In the genomic region with DNA sequence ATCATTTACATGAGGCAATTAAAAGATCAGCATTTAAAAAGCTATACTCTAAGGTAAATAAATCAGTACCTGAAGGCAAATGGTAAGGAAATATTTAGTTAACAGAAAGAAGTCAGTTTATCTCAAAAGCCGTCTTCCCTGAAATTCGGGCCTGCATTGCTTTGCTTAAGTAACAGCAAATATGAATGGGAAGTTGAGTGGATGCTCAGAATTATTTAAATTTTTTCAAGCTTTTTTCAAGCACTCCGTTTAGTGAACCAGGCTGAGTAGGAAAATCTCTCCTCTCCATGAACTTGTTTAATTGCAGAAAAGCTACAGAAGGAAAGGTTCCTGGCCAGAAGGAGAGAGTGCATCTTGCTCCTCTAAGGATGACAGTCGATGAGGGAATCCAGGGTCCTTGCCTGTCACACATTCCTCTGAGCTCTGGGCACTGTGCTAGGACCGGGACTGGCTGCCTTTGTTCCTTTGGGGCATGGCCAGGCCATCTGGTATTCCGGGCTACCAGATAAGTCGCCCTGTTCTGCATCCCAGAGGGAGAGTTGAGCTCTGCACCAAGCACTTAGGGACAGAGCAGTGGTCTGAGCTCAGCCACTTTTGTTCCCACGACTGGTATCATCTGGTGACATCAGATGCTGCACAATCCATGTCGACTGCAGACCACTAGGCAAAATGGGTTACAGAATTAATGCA, we compare ENCODE assay signal across 18 cellular contexts.
DNase-seq lines count a peak whose midpoint lies in the region; ATAC-seq and TF ChIP-seq lines count a peak whose summit lies in the region.
"Had no signal": no experiment of that assay in that cellular context is flagged by ENCODE, and none has a peak within 500 bp of the region (broad histone marks: within the 10 kb centered on the region; RNA-seq: fewer than 3 reads in every experiment).

No MANE protein-coding gene starts in this region.

- peak; percentile 15 for DNase-seq in NCI-H1694 treated with DMSO at 0.1 percent for 48 hours (lab: John Stamatoyannopoulos, UW)
- DNase-seq in NCI-H1694 (lab: John Stamatoyannopoulos, UW), result no peak
- peak; percentile 67 for DNase-seq in glutamatergic neuron
- no peak for DNase-seq in mesothelial cell of epicardium (ENCODE audit: low spot score in 2 of 2, unreplicated experiment in 2 of 2)
- no peak for DNase-seq in tibial artery
- no peak for DNase-seq in NCI-H1092 treated with DMSO at 0.1 percent for 48 hours (lab: John Stamatoyannopoulos, UW)
- no peak for DNase-seq in NCI-H128 (lab: John Stamatoyannopoulos, UW; ENCODE audit: unreplicated experiment)
- DNase-seq: 8988T; activated CD8-positive, alpha-beta memory T cell treated with anti-CD3 and anti-CD28 coated beads, Interleukin-2, amount 10 ng/mL, durations not matched to agents 7 days and 5 days; activated naive CD4-positive, alpha-beta T cell treated with anti-CD3 and anti-CD28 coated beads, Interleukin-2, amount 50 U/mL, for 16 hours; CD8-positive, alpha-beta memory T cell; central memory CD4-positive, alpha-beta T cell; KG1; mucosa of descending colon; right lobe of liver; SIG-M5 had no signal

- H3K4me1 Mint-ChIP-seq in glutamatergic neuron (ENCODE audit: low read depth, unreplicated experiment) (peaks cover 35% of the 10 kb centered on the region), mesothelial cell of epicardium (peaks cover 46% of the 10 kb centered on the region)

- H3K4me3 Mint-ChIP-seq in glutamatergic neuron (ENCODE audit: unreplicated experiment) (peak overlapping the region; percentile 70), mesothelial cell of epicardium (no peak overlapping the region)
- H3K4me3 Mint-ChIP-seq: activated CD8-positive, alpha-beta memory T cell treated with anti-CD3 and anti-CD28 coated beads, Interleukin-2, amount 10 ng/mL, durations not matched to agents 7 days and 5 days; CD8-positive, alpha-beta memory T cell; stimulated activated naive CD8-positive, alpha-beta T cell treated with anti-CD3 and anti-CD28 coated beads, Interleukin-15, Interleukin-2, amounts not matched to agents 100 ng/mL and 50 ng/mL, for 24 hours had no signal

- TF ChIP-seq CTCF in glutamatergic neuron (IDR thresholded peaks at IDR 0.05; ENCODE audit: partially characterized antibody, unreplicated experiment), result no peak
- TF ChIP-seq CTCF in mesothelial cell of epicardium (IDR thresholded peaks at IDR 0.05; ENCODE audit: unreplicated experiment), result no peak
- TF ChIP-seq CTCF in tibial artery (IDR thresholded peaks at IDR 0.05), result no peak

- H3K4me1 ChIP-seq in tibial artery, result peaks cover 0 to 28% (median 2%) of the 10 kb centered on the region in 4 donors
- H3K4me1 ChIP-seq: right lobe of liver had no signal

- H3K9me3 ChIP-seq in tibial artery, result no peaks in the 10 kb centered on the region
- H3K9me3 ChIP-seq: mucosa of descending colon, right lobe of liver had no signal

- intact Hi-C loops in tibial artery (cut with DNase I; ENCODE audit: low total_unique reads), result no loop called here

- H3K27me3 Mint-ChIP-seq in glutamatergic neuron (ENCODE audit: unreplicated experiment) (peaks cover 5% of the 10 kb centered on the region), mesothelial cell of epicardium (ENCODE audit: low read depth) (no peaks in the 10 kb centered on the region)

- no peak for ATAC-seq in HG03571 (IDR thresholded peaks at IDR 0.05; ENCODE audit: unreplicated experiment)
- ATAC-seq: activated CD8-positive, alpha-beta memory T cell treated with anti-CD3 and anti-CD28 coated beads, Interleukin-2, amount 10 ng/mL, durations not matched to agents 7 days and 5 days; mucosa of descending colon; right lobe of liver had no signal

- peak overlapping the region; percentile 38 to 39 for H3K27ac ChIP-seq in tibial artery
- H3K27ac ChIP-seq: right lobe of liver had no signal

- H3K36me3 Mint-ChIP-seq in glutamatergic neuron (ENCODE audit: unreplicated experiment), result peaks cover 2% of the 10 kb centered on the region
- peaks cover 9% of the 10 kb centered on the region for H3K36me3 Mint-ChIP-seq in mesothelial cell of epicardium
- H3K36me3 Mint-ChIP-seq: activated CD8-positive, alpha-beta memory T cell treated with anti-CD3 and anti-CD28 coated beads, Interleukin-2, amount 10 ng/mL, durations not matched to agents 7 days and 5 days; CD8-positive, alpha-beta memory T cell had no signal

- no peaks in the 10 kb centered on the region for H3K27me3 ChIP-seq in tibial artery
- H3K27me3 ChIP-seq: right lobe of liver had no signal

- H3K36me3 ChIP-seq in tibial artery, result no peaks in the 10 kb centered on the region
- H3K36me3 ChIP-seq: right lobe of liver had no signal

- peak overlapping the region; percentile 76 for H3K27ac Mint-ChIP-seq in glutamatergic neuron (ENCODE audit: unreplicated experiment)
- peak overlapping the region; percentile 60 for H3K27ac Mint-ChIP-seq in mesothelial cell of epicardium
- H3K27ac Mint-ChIP-seq: activated CD8-positive, alpha-beta memory T cell treated with anti-CD3 and anti-CD28 coated beads, Interleukin-2, amount 10 ng/mL, durations not matched to agents 7 days and 5 days; stimulated activated naive CD8-positive, alpha-beta T cell treated with anti-CD3 and anti-CD28 coated beads, Interleukin-15, Interleukin-2, amounts not matched to agents 100 ng/mL and 50 ng/mL, for 24 hours had no signal

- H3K9me3 Mint-ChIP-seq in glutamatergic neuron (ENCODE audit: unreplicated experiment) (peaks cover 1% of the 10 kb centered on the region), mesothelial cell of epicardium (no peaks in the 10 kb centered on the region)
- H3K9me3 Mint-ChIP-seq: stimulated activated naive CD8-positive, alpha-beta T cell treated with anti-CD3 and anti-CD28 coated beads, Interleukin-15, Interleukin-2, amounts not matched to agents 100 ng/mL and 50 ng/mL, for 24 hours had no signal

- H3K4me3 ChIP-seq in tibial artery, result no peak overlapping the region
- H3K4me3 ChIP-seq: mucosa of descending colon, right lobe of liver had no signal

Comparison
In these comparisons a context has a peak if more than half of its experiments do, and no peak if none do; other contexts are left out.
1. DNase-seq: peak in NCI-H1694 treated with DMSO at 0.1 percent for 48 hours (single experiment) and glutamatergic neuron (single experiment); none in NCI-H1694 (single experiment), mesothelial cell of epicardium (0 of 2), tibial artery (0 of 2), NCI-H1092 treated with DMSO at 0.1 percent for 48 hours (single experiment) and NCI-H128 (single experiment).